Comparison of ENCODE assay signal across 8 cellular contexts in the genomic region with DNA sequence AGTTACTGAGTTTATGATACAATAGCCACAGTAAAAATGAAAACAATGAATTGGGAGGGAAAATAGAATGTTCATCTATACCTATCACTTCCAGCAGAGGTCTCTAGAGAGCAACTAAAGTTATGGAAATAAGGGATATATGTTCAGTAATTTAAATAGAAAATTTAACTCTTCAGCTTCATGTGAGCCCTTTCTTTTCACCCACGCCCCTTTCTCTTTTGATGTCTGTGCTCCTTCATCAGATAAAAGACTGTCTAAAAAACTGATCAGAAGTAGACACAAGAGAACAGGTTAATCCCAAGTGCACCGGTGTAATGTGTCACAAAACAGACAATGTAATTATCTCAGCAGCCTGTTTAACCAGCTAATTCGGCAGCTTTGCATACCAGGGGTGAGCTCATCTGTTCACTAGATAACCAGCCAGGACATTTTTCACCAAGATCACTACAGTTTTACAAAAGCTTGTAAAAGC.
DNase-seq lines count a peak whose midpoint lies in the region; ATAC-seq and TF ChIP-seq lines count a peak whose summit lies in the region.

No MANE protein-coding gene starts in this region.

- H3K36me3 Mint-ChIP-seq in CD8-positive, alpha-beta T cell, result no peaks in the 10 kb centered on the region
- no peaks in the 10 kb centered on the region for H3K36me3 Mint-ChIP-seq in activated T-cell treated with anti-CD3 and anti-CD28 coated beads, Interleukin-2, amount 50 U/mL, for 72 hours (ENCODE audit: insufficient read depth in 2 of 2)

- ATAC-seq in CD8-positive, alpha-beta T cell, result peak; percentile 57
- ATAC-seq in GM18909 (IDR thresholded peaks at IDR 0.05; ENCODE audit: poor library complexity, unreplicated experiment) (peak; percentile 77), HG03521 (IDR thresholded peaks at IDR 0.05; ENCODE audit: unreplicated experiment) (peak; percentile 53)
- ATAC-seq in activated T-cell treated with anti-CD3 and anti-CD28 coated beads, Interleukin-2, amount 50 U/mL, for 72 hours (replicated peaks in 1 of 2), result no peak

- no peaks in the 10 kb centered on the region for H3K79me2 ChIP-seq in OCI-LY1 (ENCODE audit: insufficient read depth, low read length)

- no peak overlapping the region for H3K4me3 Mint-ChIP-seq in CD8-positive, alpha-beta T cell
- no peak overlapping the region for H3K4me3 Mint-ChIP-seq in activated T-cell treated with anti-CD3 and anti-CD28 coated beads, Interleukin-2, amount 50 U/mL, for 72 hours

- no peaks in the 10 kb centered on the region for H3K27me3 ChIP-seq in CD8-positive, alpha-beta T cell (ENCODE audit: insufficient read depth, low read length)
- H3K27me3 ChIP-seq in OCI-LY1 (ENCODE audit: insufficient read depth, low read length), result no peaks in the 10 kb centered on the region

- no peaks in the 10 kb centered on the region for H3K9me3 ChIP-seq in CD8-positive, alpha-beta T cell (ENCODE audit: low read length)
- no peaks in the 10 kb centered on the region for H3K9me3 ChIP-seq in OCI-LY1 (ENCODE audit: low read length)

- no peak overlapping the region for H3K4me2 ChIP-seq in OCI-LY1 (ENCODE audit: low read length)

- no peaks in the 10 kb centered on the region for H3K27me3 Mint-ChIP-seq in CD8-positive, alpha-beta T cell (ENCODE audit: low read depth)
- H3K27me3 Mint-ChIP-seq in activated T-cell treated with anti-CD3 and anti-CD28 coated beads, Interleukin-2, amount 50 U/mL, for 72 hours (ENCODE audit: low read depth), result peaks cover 6% of the 10 kb centered on the region

- H3K9me3 Mint-ChIP-seq in CD8-positive, alpha-beta T cell, result no peaks in the 10 kb centered on the region
- H3K9me3 Mint-ChIP-seq in activated T-cell treated with anti-CD3 and anti-CD28 coated beads, Interleukin-2, amount 50 U/mL, for 72 hours, result no peaks in the 10 kb centered on the region

- no peaks in the 10 kb centered on the region for H3F3A ChIP-seq in OCI-LY1 (ENCODE audit: insufficient read depth, low read length)

- DNase-seq in CD8-positive, alpha-beta T cell, result no peak
- DNase-seq in dermis blood vessel endothelial cell (peak; percentile 50), myocyte (ENCODE audit: low read depth) (peak; percentile 47)
- no peak for DNase-seq in activated T-cell treated with anti-CD3 and anti-CD28 coated beads, Interleukin-2, amount 50 U/mL, for 72 hours
- no peak for DNase-seq in activated CD8-positive, alpha-beta memory T cell treated with anti-CD3 and anti-CD28 coated beads, Interleukin-2, amount 50 U/mL, for 4 hours

- peak; percentile 81 for TF ChIP-seq CTCF in CD8-positive, alpha-beta T cell (IDR thresholded peaks at IDR 0.05)
- peak; percentile 68 for TF ChIP-seq CTCF in OCI-LY1 (IDR thresholded peaks at IDR 0.05; ENCODE audit: low read length)

- no peak overlapping the region for H3K4me3 ChIP-seq in CD8-positive, alpha-beta T cell (ENCODE audit: low read depth, low read length)
- H3K4me3 ChIP-seq in OCI-LY1 (ENCODE audit: low read depth, low read length, poor library complexity, severe bottlenecking), result no peak overlapping the region

- H3K36me3 ChIP-seq in CD8-positive, alpha-beta T cell (ENCODE audit: insufficient read depth, low read length), result no peaks in the 10 kb centered on the region
- H3K36me3 ChIP-seq in OCI-LY1 (ENCODE audit: insufficient read depth, low read length), result no peaks in the 10 kb centered on the region

- CTCF ChIA-PET in CD8-positive, alpha-beta T cell (lab: Charles Lee), result interaction anchor here (0.7 to 3.2 kb wide), 10 partner anchors 18 to 383 kb away, joined by 3 to 44 read pairs (median 4); a partner anchor contains a TSS

- no peak overlapping the region for H2AFZ ChIP-seq in OCI-LY1 (ENCODE audit: low read length)

- POLR2A ChIA-PET in CD8-positive, alpha-beta T cell (lab: Charles Lee), result interaction anchor here (1.0 to 1.9 kb wide), 3 partner anchors 342 to 376 kb away, joined by 3 to 10 read pairs (median 3); no protein-coding TSS in a partner anchor

- no peak overlapping the region for H3K9ac ChIP-seq in OCI-LY1 (ENCODE audit: low read length)

- H3K27ac Mint-ChIP-seq in CD8-positive, alpha-beta T cell, result no peak overlapping the region
- no peak overlapping the region for H3K27ac Mint-ChIP-seq in activated T-cell treated with anti-CD3 and anti-CD28 coated beads, Interleukin-2, amount 50 U/mL, for 72 hours

- H3K4me1 ChIP-seq in CD8-positive, alpha-beta T cell (ENCODE audit: insufficient read depth, low read length), result no peaks in the 10 kb centered on the region
- H3K4me1 ChIP-seq in OCI-LY1 (ENCODE audit: insufficient read depth, low read length, severe bottlenecking), result peaks cover 4% of the 10 kb centered on the region

- intact Hi-C loops in CD8-positive, alpha-beta T cell (cut with DNase I, micrococcal nuclease), result loop anchor here (1.0 to 5.0 kb wide), 3 partner anchors 91 to 465 kb away; no protein-coding TSS in a partner anchor

- no peaks in the 10 kb centered on the region for H3K9me2 ChIP-seq in OCI-LY1 (ENCODE audit: low read depth, low read length)

- H3K4me1 Mint-ChIP-seq in CD8-positive, alpha-beta T cell (ENCODE audit: low read depth), result peaks cover 3% of the 10 kb centered on the region
- H3K4me1 Mint-ChIP-seq in activated T-cell treated with anti-CD3 and anti-CD28 coated beads, Interleukin-2, amount 50 U/mL, for 72 hours (ENCODE audit: low read depth), result no peaks in the 10 kb centered on the region

- H4K20me1 ChIP-seq in OCI-LY1 (ENCODE audit: insufficient read depth, low read length), result no peaks in the 10 kb centered on the region

- no peak overlapping the region for H3K27ac ChIP-seq in CD8-positive, alpha-beta T cell (ENCODE audit: low read depth, low read length)
- H3K27ac ChIP-seq in OCI-LY1 (ENCODE audit: low read depth, low read length, poor library complexity, severe bottlenecking), result no peak overlapping the region

Comparison
In these comparisons a context has a peak if more than half of its experiments do, and no peak if none do; other contexts are left out.
1. ATAC-seq: peak in CD8-positive, alpha-beta T cell (single experiment), GM18909 (single experiment) and HG03521 (single experiment); none in activated T-cell treated with anti-CD3 and anti-CD28 coated beads, Interleukin-2, amount 50 U/mL, for 72 hours (0 of 2).
2. DNase-seq: peak in dermis blood vessel endothelial cell (single experiment) and myocyte (single experiment); none in CD8-positive, alpha-beta T cell (0 of 7), activated T-cell treated with anti-CD3 and anti-CD28 coated beads, Interleukin-2, amount 50 U/mL, for 72 hours (0 of 2) and activated CD8-positive, alpha-beta memory T cell treated with anti-CD3 and anti-CD28 coated beads, Interleukin-2, amount 50 U/mL, for 4 hours (single experiment).